In genomic region chr1:109821221-109821669, GRCh38 we compare ENCODE assay signal across 9 cellular contexts. TPM values are rescaled to one million over a fixed set of nuclear protein-coding genes. Genes with fewer than 3 reads are reported as not detected.
DNase-seq lines count a peak whose midpoint lies in the region; ATAC-seq and TF ChIP-seq lines count a peak whose summit lies in the region.
"Had no signal": no experiment of that assay in that cellular context is flagged by ENCODE, and none has a peak within 500 bp of the region (broad histone marks: within the 10 kb centered on the region; RNA-seq: fewer than 3 reads in every experiment).

No MANE protein-coding gene starts in this region.

- ATAC-seq in heart right ventricle, result peak in 7 of 8 donors; percentile 14 to 43 (median 24)
- ATAC-seq in GM21447 (IDR thresholded peaks at IDR 0.05; ENCODE audit: unreplicated experiment), result no peak

- H3K27ac Mint-ChIP-seq in activated T-cell treated with anti-CD3 and anti-CD28 coated beads, Interleukin-2, amount 50 U/mL, for 24 hours, result peak overlapping the region; percentile 59
- H3K27ac Mint-ChIP-seq in activated CD4-positive, alpha-beta memory T cell treated with anti-CD3 and anti-CD28 coated beads for 36 hours, result no peak overlapping the region

- no peaks in the 10 kb centered on the region for H3K36me3 ChIP-seq in heart right ventricle

- WGBS in heart right ventricle, 2 donors, result 75 to 83% methylated on average over 8 of the region's 8 CpGs

- H3K4me3 ChIP-seq in heart right ventricle, result no peak overlapping the region

- no peaks in the 10 kb centered on the region for H3K27me3 ChIP-seq in heart right ventricle

- no peaks in the 10 kb centered on the region for H3K9me3 Mint-ChIP-seq in activated T-cell treated with anti-CD3 and anti-CD28 coated beads, Interleukin-2, amount 50 U/mL, for 24 hours
- peaks cover under 1% of the 10 kb centered on the region for H3K9me3 Mint-ChIP-seq in activated CD4-positive, alpha-beta memory T cell treated with anti-CD3 and anti-CD28 coated beads for 36 hours

- peaks cover 39% of the 10 kb centered on the region for H3K4me1 Mint-ChIP-seq in activated T-cell treated with anti-CD3 and anti-CD28 coated beads, Interleukin-2, amount 50 U/mL, for 24 hours (ENCODE audit: low read depth)
- H3K4me1 Mint-ChIP-seq in activated CD4-positive, alpha-beta memory T cell treated with anti-CD3 and anti-CD28 coated beads for 36 hours (ENCODE audit: low read depth), result peaks cover 40% of the 10 kb centered on the region

- peaks cover 0 to 1% (median 0%) of the 10 kb centered on the region in 11 donors for H3K9me3 ChIP-seq in heart right ventricle

- no peak for TF ChIP-seq CTCF in heart right ventricle (IDR thresholded peaks at IDR 0.05)

- peak overlapping the region in 2 of 10 donors; percentile 5 to 79 for H3K27ac ChIP-seq in heart right ventricle
- H3K27ac ChIP-seq: VCaP had no signal

- H3K4me3 Mint-ChIP-seq in activated T-cell treated with anti-CD3 and anti-CD28 coated beads, Interleukin-2, amount 50 U/mL, for 24 hours, result no peak overlapping the region
- H3K4me3 Mint-ChIP-seq in activated CD4-positive, alpha-beta memory T cell treated with anti-CD3 and anti-CD28 coated beads for 36 hours, result no peak overlapping the region

- CTCF ChIA-PET in activated CD4-positive, alpha-beta memory T cell treated with anti-CD3 and anti-CD28 coated beads for 36 hours (lab: Charles Lee), result interaction anchor here (1.3 kb wide), 1 partner anchor 30 kb away, joined by 3 read pairs; no protein-coding TSS in a partner anchor

- POLR2A ChIA-PET in activated CD4-positive, alpha-beta memory T cell treated with anti-CD3 and anti-CD28 coated beads for 36 hours (lab: Charles Lee), result no interaction called here

- peaks cover 16 to 96% (median 51%) of the 10 kb centered on the region in 9 donors for H3K4me1 ChIP-seq in heart right ventricle

- no peak for DNase-seq in activated T-cell treated with anti-CD3 and anti-CD28 coated beads, Interleukin-2, amount 50 U/mL, for 24 hours
- DNase-seq in activated T-cell treated with anti-CD3 and anti-CD28 coated beads for 4 hours (no peak), heart right ventricle (peak in 1 of 2 donors; percentile 34), stromal cell of bone marrow (ENCODE audit: low read depth) (peak; percentile 98), GDM1 (lab: John Stamatoyannopoulos, UW) (no peak), NCI-H146 treated with DMSO at 0.1 percent for 48 hours (lab: John Stamatoyannopoulos, UW; ENCODE audit: unreplicated experiment) (no peak)
- DNase-seq in activated CD4-positive, alpha-beta memory T cell treated with anti-CD3 and anti-CD28 coated beads for 36 hours, result peak; percentile 74

- no peaks in the 10 kb centered on the region for H3K27me3 Mint-ChIP-seq in activated T-cell treated with anti-CD3 and anti-CD28 coated beads, Interleukin-2, amount 50 U/mL, for 24 hours
- no peaks in the 10 kb centered on the region for H3K27me3 Mint-ChIP-seq in activated CD4-positive, alpha-beta memory T cell treated with anti-CD3 and anti-CD28 coated beads for 36 hours

- no peaks in the 10 kb centered on the region for H3K36me3 Mint-ChIP-seq in activated T-cell treated with anti-CD3 and anti-CD28 coated beads, Interleukin-2, amount 50 U/mL, for 24 hours (ENCODE audit: low read depth)
- H3K36me3 Mint-ChIP-seq in activated CD4-positive, alpha-beta memory T cell treated with anti-CD3 and anti-CD28 coated beads for 36 hours, result no peaks in the 10 kb centered on the region

- intact Hi-C loops in activated CD4-positive, alpha-beta memory T cell treated with anti-CD3 and anti-CD28 coated beads for 36 hours (cut with micrococcal nuclease), result loop anchor here (1.0 kb wide), 2 partner anchors 19 to 85 kb away; no protein-coding TSS in a partner anchor
- intact Hi-C loops in heart right ventricle (cut with DNase I), result loop anchor here in 1 of 10 donors (10.0 kb wide), 1 partner anchor 54 kb away; no protein-coding TSS in a partner anchor

RNA-seq across cellular contexts. Expression of gene EPS8L3, which starts 57.5 kb away (rescaled TPM):
- total RNA-seq in activated CD4-positive, alpha-beta memory T cell treated with anti-CD3 and anti-CD28 coated beads for 36 hours, result not detected
- under 1 TPM in 3 of 10 donors, not detected in 7; 0.49 to 0.61 (median 0.56) TPM for total RNA-seq in heart right ventricle
- not detected for polyA plus RNA-seq in heart right ventricle

Comparison
In these comparisons a context has a peak if more than half of its experiments do, and no peak if none do; other contexts are left out.
1. DNase-seq: peak in activated CD4-positive, alpha-beta memory T cell treated with anti-CD3 and anti-CD28 coated beads for 36 hours (single experiment) and stromal cell of bone marrow (single experiment); none in activated T-cell treated with anti-CD3 and anti-CD28 coated beads, Interleukin-2, amount 50 U/mL, for 24 hours (single experiment), activated T-cell treated with anti-CD3 and anti-CD28 coated beads for 4 hours (single experiment), GDM1 (single experiment) and NCI-H146 treated with DMSO at 0.1 percent for 48 hours (single experiment).